ENCODE assay signal across 9 cellular contexts in the genomic region with DNA sequence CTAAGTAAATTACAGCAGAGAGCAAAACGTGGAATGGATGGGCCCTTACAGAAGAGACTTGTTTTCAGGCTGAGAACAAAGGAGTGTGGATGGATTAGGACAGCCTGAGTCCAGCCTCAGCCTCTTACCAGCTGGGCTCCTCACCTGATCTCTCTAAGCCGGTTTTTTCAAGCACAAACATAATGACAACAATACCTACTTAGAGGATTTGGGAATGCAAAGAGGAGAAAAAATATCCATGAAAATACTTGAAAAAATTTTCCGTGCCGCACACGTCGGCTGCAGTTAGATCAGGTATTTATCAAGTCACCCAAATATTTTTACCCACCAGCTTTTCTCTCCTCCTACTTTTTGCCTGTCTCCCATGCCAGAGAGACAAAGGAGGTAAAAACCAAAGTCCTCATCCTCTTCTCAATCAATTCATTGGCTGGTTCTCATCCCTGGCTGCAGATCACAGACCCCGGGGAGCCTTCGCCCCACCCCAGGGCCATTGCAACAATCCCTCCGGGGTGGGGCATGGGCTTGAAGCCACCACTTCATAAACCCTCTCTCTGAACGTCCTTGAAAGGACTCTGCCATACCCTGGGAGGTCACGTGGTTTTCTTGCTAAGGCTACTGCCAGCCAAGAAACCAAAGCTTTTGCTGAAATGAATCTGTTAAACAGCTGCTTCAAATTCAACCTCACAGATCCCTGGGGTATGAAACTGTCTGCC. TPM values are rescaled to one million over a fixed set of nuclear protein-coding genes. Genes with fewer than 3 reads are reported as not detected.
DNase-seq lines count a peak whose midpoint lies in the region; TF ChIP-seq lines count a peak whose summit lies in the region.
"Had no signal": no experiment of that assay in that cellular context is flagged by ENCODE, and none has a peak within 500 bp of the region (broad histone marks: within the 10 kb centered on the region; RNA-seq: fewer than 3 reads in every experiment).

No MANE protein-coding gene starts in this region.

- H3K4me3 ChIP-seq in SK-N-MC (peak overlapping the region; percentile 14), tibial nerve (no peak overlapping the region)

- DNase-seq in DMS53 (lab: John Stamatoyannopoulos, UW): peak; percentile 37
- no peak for DNase-seq in DMS53 treated with DMSO at 0.1 percent for 48 hours (lab: John Stamatoyannopoulos, UW; ENCODE audit: unreplicated experiment)
- peak; percentile 34 for DNase-seq in SK-N-MC (ENCODE audit: low read depth, low spot score)
- DNase-seq in iris pigment epithelial cell (ENCODE audit: low read depth): peak; percentile 44
- DNase-seq in tibial nerve (ENCODE audit: low spot score in 2 of 2): peak in 1 of 2 donors; percentile 13
- no peak for DNase-seq in stimulated activated CD4-positive, alpha-beta T cell treated with anti-CD3 and anti-CD28 coated beads, Interleukin-15, amount 100 ng/mL, for 24 hours
- DNase-seq in activated naive CD4-positive, alpha-beta T cell (lab: John Stamatoyannopoulos, UW): no peak
- DNase-seq in activated CD8-positive, alpha-beta memory T cell treated with anti-CD3 and anti-CD28 coated beads, Interleukin-2, amount 50 U/mL, for 48 hours: no peak

- no peak for TF ChIP-seq CTCF in tibial nerve (IDR thresholded peaks at IDR 0.05)

- TF ChIP-seq POLR2A in tibial nerve (IDR thresholded peaks at IDR 0.05): no peak

- H3K36me3 ChIP-seq in SK-N-MC (ENCODE audit: insufficient read depth, low read length) (no peaks in the 10 kb centered on the region), tibial nerve (no peaks in the 10 kb centered on the region)

- H3K9me3 ChIP-seq in SK-N-MC (ENCODE audit: low read depth, low read length) (no peaks in the 10 kb centered on the region), tibial nerve (no peaks in the 10 kb centered on the region)

- peak overlapping the region; percentile 49 for H3K9ac ChIP-seq in SK-N-MC (ENCODE audit: insufficient read length)

- TF ChIP-seq EP300 in tibial nerve (IDR thresholded peaks at IDR 0.05): peak; percentile 13 to 38

- peaks cover 0 to 32% (median 8%) of the 10 kb centered on the region in 4 donors for H3K4me1 ChIP-seq in tibial nerve

- peak overlapping the region; percentile 70 for H3K27ac ChIP-seq in SK-N-MC
- peak overlapping the region; percentile 15 to 79 (median 62) for H3K27ac ChIP-seq in tibial nerve
- H3K27ac ChIP-seq: 22Rv1 had no signal

- H3K27me3 ChIP-seq in tibial nerve: no peaks in the 10 kb centered on the region

- WGBS in tibial nerve, 2 donors: 21% methylated on average over 11 of the region's 11 CpGs

RNA-seq across cellular contexts. Expression of a gene that starts 29.7 kb away (rescaled TPM):
- total RNA-seq in tibial nerve: 100 to 1,000 TPM; 139 to 194 (median 168) TPM

Comparison
In these comparisons a context has a peak if more than half of its experiments do, and no peak if none do; other contexts are left out.
1. DNase-seq: peak in DMS53 (single experiment), SK-N-MC (single experiment) and iris pigment epithelial cell (single experiment); none in DMS53 treated with DMSO at 0.1 percent for 48 hours (single experiment), stimulated activated CD4-positive, alpha-beta T cell treated with anti-CD3 and anti-CD28 coated beads, Interleukin-15, amount 100 ng/mL, for 24 hours (single experiment), activated naive CD4-positive, alpha-beta T cell (0 of 4) and activated CD8-positive, alpha-beta memory T cell treated with anti-CD3 and anti-CD28 coated beads, Interleukin-2, amount 50 U/mL, for 48 hours (single experiment).